Comparison of ENCODE assay signal across 9 cellular contexts in the genomic region with DNA sequence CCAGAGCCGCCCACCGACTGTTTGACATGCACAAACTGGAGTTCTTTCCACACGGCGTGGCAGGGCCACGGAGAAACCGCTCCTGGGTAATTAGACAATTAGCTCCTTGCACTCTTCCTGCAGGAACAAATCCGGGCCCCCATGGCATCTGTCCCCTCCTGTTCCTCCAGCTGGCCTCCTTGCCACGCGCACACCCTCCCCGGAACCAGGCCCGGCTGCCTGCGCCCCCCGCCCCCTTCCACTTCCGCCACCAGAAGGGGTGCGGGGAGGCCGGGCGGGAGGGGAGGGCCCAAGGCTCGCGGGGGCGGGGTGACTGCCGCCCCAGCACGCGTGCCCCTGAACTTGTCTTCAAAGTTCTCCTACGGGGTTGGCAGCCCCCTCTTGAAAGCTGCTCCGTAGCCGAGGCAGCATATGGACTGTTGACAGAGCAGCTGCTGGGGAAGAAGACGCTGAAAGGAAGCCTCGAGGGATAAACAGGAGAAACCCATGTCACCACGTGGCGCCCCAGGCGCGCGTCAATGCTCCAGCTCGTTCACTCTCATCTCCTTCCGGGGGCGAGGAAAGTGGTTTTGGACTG.
DNase-seq lines count a peak whose midpoint lies in the region; ATAC-seq, FAIRE-seq and TF ChIP-seq lines count a peak whose summit lies in the region.
"Had no signal": no experiment of that assay in that cellular context is flagged by ENCODE, and none has a peak within 500 bp of the region (broad histone marks: within the 10 kb centered on the region; RNA-seq: fewer than 3 reads in every experiment).

No MANE protein-coding gene starts in this region.

- H3K4me3 ChIP-seq in K562 = no peak overlapping the region

- TF ChIP-seq EP300 in K562 (IDR thresholded peaks at IDR 0.05; ENCODE audit: low read length) = no peak

- no peak for TF ChIP-seq CTCF in CD4-positive, alpha-beta T cell (IDR thresholded peaks at IDR 0.05)
- TF ChIP-seq CTCF in K562 (IDR thresholded peaks at IDR 0.05 in 2 of 3, conservative IDR thresholded peaks at IDR 0.05 in 1 of 3; ENCODE audit: insufficient read depth in 2 of 3, low read depth in 1 of 3, low read length in 3 of 3) = no peak
- no peak for TF ChIP-seq CTCF in natural killer cell (IDR thresholded peaks at IDR 0.05)

- no peak overlapping the region for H3K9ac ChIP-seq in K562 (ENCODE audit: insufficient read depth in 1 of 2, low read depth in 2 of 2, low read length in 2 of 2)

- H3K27ac Mint-ChIP-seq in CD4-positive, alpha-beta T cell = peak overlapping the region; percentile 48
- no peak overlapping the region for H3K27ac Mint-ChIP-seq in natural killer cell

- CTCF ChIA-PET in CD4-positive, alpha-beta T cell (lab: Charles Lee) = no interaction called here
- CTCF ChIA-PET in K562 (lab: Yijun Ruan, JAX; ENCODE audit: low intra/inter-chr PET ratio) = interaction anchor here (0.6 kb wide), 1 partner anchor 320 kb away, joined by 3 read pairs; no protein-coding TSS in a partner anchor

- peak overlapping the region; percentile 45 for H3K4me3 Mint-ChIP-seq in CD4-positive, alpha-beta T cell
- peak overlapping the region; percentile 52 for H3K4me3 Mint-ChIP-seq in natural killer cell

- no peaks in the 10 kb centered on the region for H3K27me3 Mint-ChIP-seq in CD4-positive, alpha-beta T cell
- H3K27me3 Mint-ChIP-seq in natural killer cell (ENCODE audit: low read depth in 2 of 2) = peaks cover 9 to 12% of the 10 kb centered on the region in 2 donors

- H2AFZ ChIP-seq in K562 (ENCODE audit: low read depth, low read length) = peak overlapping the region; percentile 89

- no peak overlapping the region for H3K27ac ChIP-seq in CD4-positive, alpha-beta T cell (ENCODE audit: low read depth, low read length)
- no peak overlapping the region for H3K27ac ChIP-seq in K562 (ENCODE audit: extremely low read depth, low read depth, low read length)
- H3K27ac ChIP-seq: epithelial cell of prostate had no signal

- H3K4me2 ChIP-seq in K562 (ENCODE audit: insufficient read depth, low read length) = no peak overlapping the region

- in situ Hi-C loops in K562 (cut with MboI) = no loop called here

- no peak for TF ChIP-seq RAD21 in K562 (CRISPR knock-in tag; conservative IDR thresholded peaks at IDR 0.05 in 1 of 2, IDR thresholded peaks at IDR 0.05 in 1 of 2)

- no peaks in the 10 kb centered on the region for H3K36me3 Mint-ChIP-seq in CD4-positive, alpha-beta T cell (ENCODE audit: low read depth)
- no peaks in the 10 kb centered on the region for H3K36me3 Mint-ChIP-seq in natural killer cell

- POLR2A ChIA-PET in CD4-positive, alpha-beta T cell (lab: Charles Lee) = interaction anchor here (0.6 kb wide), 1 partner anchor 566 kb away, joined by 3 read pairs; no protein-coding TSS in a partner anchor
- POLR2A ChIA-PET in K562 (lab: Yijun Ruan, JAX) = interaction anchor here (0.6 to 0.8 kb wide), 3 partner anchors 9 to 108 kb away, joined by 3 read pairs; no protein-coding TSS in a partner anchor

- ATAC-seq in CD4-positive, alpha-beta T cell (ENCODE audit: poor library complexity) = peak; percentile 82
- ATAC-seq in K562 (no peak; the same call in 2 of the 3 replicates), natural killer cell (peak in 2 of 3 donors; percentile 76 to 90), GM19351 (IDR thresholded peaks at IDR 0.05; ENCODE audit: unreplicated experiment) (no peak)

- FAIRE-seq in K562 (lab: Jason Lieb, UNC) = no peak

- H3K9me1 ChIP-seq in K562 (ENCODE audit: control insufficient read depth, insufficient read depth, low read length) = no peaks in the 10 kb centered on the region

- BruUV-seq in K562 (replicated peaks; lab: Mats Ljungman, UMichigan) = no TSS peak

- H3K36me3 ChIP-seq in K562 (ENCODE audit: control insufficient read depth, insufficient read depth, low read length) = no peaks in the 10 kb centered on the region

- H3K27me3 ChIP-seq in CD4-positive, alpha-beta T cell (ENCODE audit: control insufficient read depth, insufficient read depth, low read length) = peaks cover 4% of the 10 kb centered on the region
- H3K27me3 ChIP-seq in K562 (ENCODE audit: control insufficient read depth in 2 of 2, insufficient read depth in 2 of 2, low read length in 2 of 2) = peaks cover 4 to 11% of the 10 kb centered on the region in 2 experiments; a peak in 3 of 5 replicates

- no peak for TF ChIP-seq POLR2A in K562 (conservative IDR thresholded peaks at IDR 0.05)

- H4K20me1 ChIP-seq in K562 (replicated peaks; ENCODE audit: control insufficient read depth, insufficient read depth, low read length) = no peaks in the 10 kb centered on the region

- peak in 8 of 10 experiments; percentile 3 to 40 (median 25) for DNase-seq in CD4-positive, alpha-beta T cell
- peak; percentile 33 to 38 for DNase-seq in Kasumi-1 (lab: John Stamatoyannopoulos, UW)
- DNase-seq in K562 (ENCODE audit: extremely low read depth in 1 of 4, low spot score in 3 of 4) = peak in 3 of 4 experiments; percentile 20 to 41 (median 31)
- DNase-seq in natural killer cell = no peak
- no peak for DNase-seq in inferior parietal cortex (ENCODE audit: extremely low spot score)
- no peak for DNase-seq in NCI-H2196 (lab: John Stamatoyannopoulos, UW; ENCODE audit: unreplicated experiment)
- DNase-seq in NCI-H187 treated with DMSO at 0.1 percent for 48 hours (lab: John Stamatoyannopoulos, UW) = no peak

- H3K4me1 ChIP-seq in K562 (replicated peaks in 1 of 2; ENCODE audit: control insufficient read depth in 2 of 2, insufficient read depth in 2 of 2, low read length in 2 of 2) = peaks cover 2 to 5% of the 10 kb centered on the region in 2 experiments; a peak in 3 of 5 replicates

- H3K4me1 Mint-ChIP-seq in CD4-positive, alpha-beta T cell (ENCODE audit: low read depth) = peaks cover 6% of the 10 kb centered on the region
- no peaks in the 10 kb centered on the region for H3K4me1 Mint-ChIP-seq in natural killer cell

- no peaks in the 10 kb centered on the region for H3K79me2 ChIP-seq in K562 (ENCODE audit: control insufficient read depth, insufficient read depth, low read length)

- H3K9me3 ChIP-seq in CD4-positive, alpha-beta T cell (ENCODE audit: control insufficient read depth, low read length) = no peaks in the 10 kb centered on the region
- H3K9me3 ChIP-seq in K562 (replicated peaks; ENCODE audit: control insufficient read depth, insufficient read depth, low read depth, low read length) = no peaks in the 10 kb centered on the region

- no peaks in the 10 kb centered on the region for H3K9me3 Mint-ChIP-seq in CD4-positive, alpha-beta T cell
- no peaks in the 10 kb centered on the region for H3K9me3 Mint-ChIP-seq in natural killer cell

- intact Hi-C loops in CD4-positive, alpha-beta T cell (cut with DNase I, micrococcal nuclease) = no loop called here
- intact Hi-C loops in K562 (cut with micrococcal nuclease) (loop anchor here (10.0 kb wide), 1 partner anchor 112 kb away; no protein-coding TSS in a partner anchor), natural killer cell (cut with micrococcal nuclease) (no loop called here)

- 51% methylated on average over 22 of the region's 36 CpGs for WGBS in K562 (ENCODE audit: insufficient coverage, low coverage, missing lambda C conversion rate)

TF ChIP-seq in K562, 482 proteins besides CTCF, POLR2A, EP300 and RAD21 (continues in another document):
- TF ChIP-seq EGR1 (conservative IDR thresholded peaks at IDR 0.05) (no peak; the same call in 1 of the 2 replicates), VEZF1 (CRISPR knock-in tag; IDR thresholded peaks at IDR 0.05) (peak; percentile 44), ZBTB9 (CRISPR knock-in tag; IDR thresholded peaks at IDR 0.05) (no peak), CAMTA2 (CRISPR knock-in tag; conservative IDR thresholded peaks at IDR 0.05) (no peak), THRAP3 (IDR thresholded peaks at IDR 0.05; ENCODE audit: borderline replicate concordance) (no peak), ZNF79 (CRISPR knock-in tag; IDR thresholded peaks at IDR 0.05; ENCODE audit: low read depth) (no peak), PHF8 (IDR thresholded peaks at IDR 0.05; ENCODE audit: borderline replicate concordance, low read length) (no peak)
- TF ChIP-seq, protein P1, sequence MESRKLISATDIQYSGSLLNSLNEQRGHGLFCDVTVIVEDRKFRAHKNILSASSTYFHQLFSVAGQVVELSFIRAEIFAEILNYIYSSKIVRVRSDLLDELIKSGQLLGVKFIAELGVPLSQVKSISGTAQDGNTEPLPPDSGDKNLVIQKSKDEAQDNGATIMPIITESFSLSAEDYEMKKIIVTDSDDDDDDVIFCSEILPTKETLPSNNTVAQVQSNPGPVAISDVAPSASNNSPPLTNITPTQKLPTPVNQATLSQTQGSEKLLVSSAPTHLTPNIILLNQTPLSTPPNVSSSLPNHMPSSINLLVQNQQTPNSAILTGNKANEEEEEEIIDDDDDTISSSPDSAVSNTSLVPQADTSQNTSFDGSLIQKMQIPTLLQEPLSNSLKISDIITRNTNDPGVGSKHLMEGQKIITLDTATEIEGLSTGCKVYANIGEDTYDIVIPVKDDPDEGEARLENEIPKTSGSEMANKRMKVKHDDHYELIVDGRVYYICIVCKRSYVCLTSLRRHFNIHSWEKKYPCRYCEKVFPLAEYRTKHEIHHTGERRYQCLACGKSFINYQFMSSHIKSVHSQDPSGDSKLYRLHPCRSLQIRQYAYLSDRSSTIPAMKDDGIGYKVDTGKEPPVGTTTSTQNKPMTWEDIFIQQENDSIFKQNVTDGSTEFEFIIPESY (CRISPR knock-in tag; IDR thresholded peaks at IDR 0.05) = peak; percentile 54; the same call in 1 of the 2 replicates

Comparison
In these comparisons a context has a peak if more than half of its experiments do, and no peak if none do; other contexts are left out.
1. ATAC-seq: peak in CD4-positive, alpha-beta T cell (single experiment) and natural killer cell (2 of 3); none in K562 (single experiment) and GM19351 (single experiment).
2. DNase-seq: peak in CD4-positive, alpha-beta T cell (8 of 10), Kasumi-1 (2 of 2) and K562 (3 of 4); none in natural killer cell (single experiment), inferior parietal cortex (single experiment), NCI-H2196 (single experiment) and NCI-H187 treated with DMSO at 0.1 percent for 48 hours (single experiment).